2 cellular contexts compared by ENCODE assay signal in the genomic region with DNA sequence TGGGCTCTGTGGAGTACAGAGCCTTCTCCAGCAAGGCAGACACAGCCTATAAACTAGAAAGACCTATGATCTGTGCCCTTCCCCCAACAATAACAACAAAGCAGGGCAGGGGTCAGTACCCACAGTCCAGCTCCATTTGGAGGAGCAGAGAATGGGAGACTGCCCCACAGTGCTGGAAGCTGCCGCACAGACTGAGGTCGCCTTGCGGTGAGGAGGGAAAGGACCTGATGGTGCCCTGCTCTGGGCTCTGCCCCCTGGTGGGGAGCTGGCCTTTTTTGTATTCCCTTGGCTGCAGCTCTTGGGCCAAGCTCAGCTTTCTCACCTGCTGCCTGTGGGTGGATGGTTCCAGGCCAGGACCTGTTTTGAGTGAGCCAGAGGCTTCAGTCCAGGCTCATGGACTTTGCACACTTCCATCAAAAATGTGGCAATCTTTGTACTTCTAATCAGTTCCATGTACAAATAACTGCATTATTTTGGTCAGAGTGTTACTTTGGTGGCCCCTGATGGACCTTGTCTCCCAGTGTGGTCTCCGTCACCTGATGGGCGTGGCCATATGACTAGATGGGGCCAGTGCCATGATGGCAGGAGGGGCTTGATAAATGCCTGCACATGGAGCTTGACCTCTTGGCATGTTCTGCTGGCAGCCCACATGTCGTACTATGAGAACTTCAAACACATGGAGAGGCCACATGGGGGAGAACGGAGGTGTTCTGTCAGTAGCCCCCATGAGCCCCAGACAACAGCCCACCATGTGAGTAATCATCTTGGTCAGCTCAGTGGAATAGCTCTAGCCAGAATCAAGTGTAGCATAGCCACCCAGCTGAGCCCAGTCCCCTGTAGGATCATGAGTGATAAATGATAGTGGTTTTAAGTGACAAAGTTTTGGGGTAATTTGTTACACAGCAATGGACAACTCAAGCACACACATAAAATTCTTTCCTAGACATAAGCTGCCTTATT.
TF ChIP-seq lines count a peak whose summit lies in the region.

No MANE protein-coding gene starts in this region.

TF ChIP-seq in IMR-90, 13 proteins besides CTCF, POLR2A, EP300 and RAD21:
- TF ChIP-seq SMC3 (IDR thresholded peaks at IDR 0.05; ENCODE audit: low read depth, low read length) (peak; percentile 40), FOS (IDR thresholded peaks at IDR 0.05; ENCODE audit: low read depth, low read length) (no peak), CHD1 (IDR thresholded peaks at IDR 0.05; ENCODE audit: low read depth, low read length) (no peak), NFE2L2 (IDR thresholded peaks at IDR 0.05; ENCODE audit: low read depth, low read length) (no peak)

TF ChIP-seq in HepG2, 621 proteins besides CTCF, POLR2A, EP300 and RAD21 (continues in another document):
- TF ChIP-seq U2AF1 (optimal IDR thresholded peaks at IDR 0.05; ENCODE audit: low read depth, low read length) (no peak), ZSCAN9 (CRISPR knock-in tag; IDR thresholded peaks at IDR 0.05; ENCODE audit: borderline replicate concordance) (peak; percentile 62), ZNF577 (CRISPR knock-in tag; IDR thresholded peaks at IDR 0.05; ENCODE audit: borderline replicate concordance, low read depth) (no peak), ZSCAN25 (CRISPR knock-in tag; IDR thresholded peaks at IDR 0.05) (0 out of 2 replicates have a peak, but pooled peaks have one; percentile 43), KMT2B (CRISPR knock-in tag; IDR thresholded peaks at IDR 0.05) (no peak), EED (CRISPR knock-in tag; IDR thresholded peaks at IDR 0.05) (no peak), SOX13 (IDR thresholded peaks at IDR 0.05) (peak; percentile 42; the same call in 1 of the 2 replicates), SOX13 (CRISPR knock-in tag; conservative IDR thresholded peaks at IDR 0.05 in 1 of 2, IDR thresholded peaks at IDR 0.05 in 1 of 2) (peak in 1 of 2 experiments; percentile 73; a peak in 1 of 4 replicates), MTA1 (CRISPR knock-in tag; IDR thresholded peaks at IDR 0.05; ENCODE audit: borderline replicate concordance) (peak; percentile 71; the same call in 1 of the 2 replicates), ZNF207 (IDR thresholded peaks at IDR 0.05; ENCODE audit: borderline replicate concordance) (no peak), RBM39 (IDR thresholded peaks at IDR 0.05; ENCODE audit: low read depth, low read length, poor library complexity, severe bottlenecking) (peak; percentile 78)
- TF ChIP-seq, protein P1, sequence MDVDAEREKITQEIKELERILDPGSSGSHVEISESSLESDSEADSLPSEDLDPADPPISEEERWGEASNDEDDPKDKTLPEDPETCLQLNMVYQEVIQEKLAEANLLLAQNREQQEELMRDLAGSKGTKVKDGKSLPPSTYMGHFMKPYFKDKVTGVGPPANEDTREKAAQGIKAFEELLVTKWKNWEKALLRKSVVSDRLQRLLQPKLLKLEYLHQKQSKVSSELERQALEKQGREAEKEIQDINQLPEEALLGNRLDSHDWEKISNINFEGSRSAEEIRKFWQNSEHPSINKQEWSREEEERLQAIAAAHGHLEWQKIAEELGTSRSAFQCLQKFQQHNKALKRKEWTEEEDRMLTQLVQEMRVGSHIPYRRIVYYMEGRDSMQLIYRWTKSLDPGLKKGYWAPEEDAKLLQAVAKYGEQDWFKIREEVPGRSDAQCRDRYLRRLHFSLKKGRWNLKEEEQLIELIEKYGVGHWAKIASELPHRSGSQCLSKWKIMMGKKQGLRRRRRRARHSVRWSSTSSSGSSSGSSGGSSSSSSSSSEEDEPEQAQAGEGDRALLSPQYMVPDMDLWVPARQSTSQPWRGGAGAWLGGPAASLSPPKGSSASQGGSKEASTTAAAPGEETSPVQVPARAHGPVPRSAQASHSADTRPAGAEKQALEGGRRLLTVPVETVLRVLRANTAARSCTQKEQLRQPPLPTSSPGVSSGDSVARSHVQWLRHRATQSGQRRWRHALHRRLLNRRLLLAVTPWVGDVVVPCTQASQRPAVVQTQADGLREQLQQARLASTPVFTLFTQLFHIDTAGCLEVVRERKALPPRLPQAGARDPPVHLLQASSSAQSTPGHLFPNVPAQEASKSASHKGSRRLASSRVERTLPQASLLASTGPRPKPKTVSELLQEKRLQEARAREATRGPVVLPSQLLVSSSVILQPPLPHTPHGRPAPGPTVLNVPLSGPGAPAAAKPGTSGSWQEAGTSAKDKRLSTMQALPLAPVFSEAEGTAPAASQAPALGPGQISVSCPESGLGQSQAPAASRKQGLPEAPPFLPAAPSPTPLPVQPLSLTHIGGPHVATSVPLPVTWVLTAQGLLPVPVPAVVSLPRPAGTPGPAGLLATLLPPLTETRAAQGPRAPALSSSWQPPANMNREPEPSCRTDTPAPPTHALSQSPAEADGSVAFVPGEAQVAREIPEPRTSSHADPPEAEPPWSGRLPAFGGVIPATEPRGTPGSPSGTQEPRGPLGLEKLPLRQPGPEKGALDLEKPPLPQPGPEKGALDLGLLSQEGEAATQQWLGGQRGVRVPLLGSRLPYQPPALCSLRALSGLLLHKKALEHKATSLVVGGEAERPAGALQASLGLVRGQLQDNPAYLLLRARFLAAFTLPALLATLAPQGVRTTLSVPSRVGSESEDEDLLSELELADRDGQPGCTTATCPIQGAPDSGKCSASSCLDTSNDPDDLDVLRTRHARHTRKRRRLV (CRISPR knock-in tag; IDR thresholded peaks at IDR 0.05) = no peak
- TF ChIP-seq, protein P2, sequence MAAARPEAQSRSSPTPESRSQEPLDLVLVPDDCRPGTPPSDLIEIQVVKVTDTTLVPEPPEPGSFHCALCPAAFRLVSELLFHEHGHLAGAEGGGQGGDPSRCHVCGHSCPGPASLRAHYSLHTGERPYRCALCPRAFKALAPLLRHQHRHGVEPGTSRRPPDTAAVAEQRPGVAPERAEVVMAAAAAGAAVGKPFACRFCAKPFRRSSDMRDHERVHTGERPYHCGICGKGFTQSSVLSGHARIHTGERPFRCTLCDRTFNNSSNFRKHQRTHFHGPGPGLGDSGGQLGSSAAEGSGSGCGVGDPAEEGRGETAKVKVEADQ (CRISPR knock-in tag; IDR thresholded peaks at IDR 0.05; ENCODE audit: borderline replicate concordance) = peak; percentile 65; the same call in 1 of the 2 replicates
- TF ChIP-seq, protein P3, sequence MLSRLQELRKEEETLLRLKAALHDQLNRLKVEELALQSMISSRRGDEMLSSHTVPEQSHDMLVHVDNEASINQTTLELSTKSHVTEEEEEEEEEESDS (CRISPR knock-in tag; IDR thresholded peaks at IDR 0.05; ENCODE audit: borderline replicate concordance) = no peak
- TF ChIP-seq, protein P4, sequence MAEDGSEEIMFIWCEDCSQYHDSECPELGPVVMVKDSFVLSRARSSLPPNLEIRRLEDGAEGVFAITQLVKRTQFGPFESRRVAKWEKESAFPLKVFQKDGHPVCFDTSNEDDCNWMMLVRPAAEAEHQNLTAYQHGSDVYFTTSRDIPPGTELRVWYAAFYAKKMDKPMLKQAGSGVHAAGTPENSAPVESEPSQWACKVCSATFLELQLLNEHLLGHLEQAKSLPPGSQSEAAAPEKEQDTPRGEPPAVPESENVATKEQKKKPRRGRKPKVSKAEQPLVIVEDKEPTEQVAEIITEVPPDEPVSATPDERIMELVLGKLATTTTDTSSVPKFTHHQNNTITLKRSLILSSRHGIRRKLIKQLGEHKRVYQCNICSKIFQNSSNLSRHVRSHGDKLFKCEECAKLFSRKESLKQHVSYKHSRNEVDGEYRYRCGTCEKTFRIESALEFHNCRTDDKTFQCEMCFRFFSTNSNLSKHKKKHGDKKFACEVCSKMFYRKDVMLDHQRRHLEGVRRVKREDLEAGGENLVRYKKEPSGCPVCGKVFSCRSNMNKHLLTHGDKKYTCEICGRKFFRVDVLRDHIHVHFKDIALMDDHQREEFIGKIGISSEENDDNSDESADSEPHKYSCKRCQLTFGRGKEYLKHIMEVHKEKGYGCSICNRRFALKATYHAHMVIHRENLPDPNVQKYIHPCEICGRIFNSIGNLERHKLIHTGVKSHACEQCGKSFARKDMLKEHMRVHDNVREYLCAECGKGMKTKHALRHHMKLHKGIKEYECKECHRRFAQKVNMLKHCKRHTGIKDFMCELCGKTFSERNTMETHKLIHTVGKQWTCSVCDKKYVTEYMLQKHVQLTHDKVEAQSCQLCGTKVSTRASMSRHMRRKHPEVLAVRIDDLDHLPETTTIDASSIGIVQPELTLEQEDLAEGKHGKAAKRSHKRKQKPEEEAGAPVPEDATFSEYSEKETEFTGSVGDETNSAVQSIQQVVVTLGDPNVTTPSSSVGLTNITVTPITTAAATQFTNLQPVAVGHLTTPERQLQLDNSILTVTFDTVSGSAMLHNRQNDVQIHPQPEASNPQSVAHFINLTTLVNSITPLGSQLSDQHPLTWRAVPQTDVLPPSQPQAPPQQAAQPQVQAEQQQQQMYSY (CRISPR knock-in tag; IDR thresholded peaks at IDR 0.05) = no peak
- TF ChIP-seq, protein P5, sequence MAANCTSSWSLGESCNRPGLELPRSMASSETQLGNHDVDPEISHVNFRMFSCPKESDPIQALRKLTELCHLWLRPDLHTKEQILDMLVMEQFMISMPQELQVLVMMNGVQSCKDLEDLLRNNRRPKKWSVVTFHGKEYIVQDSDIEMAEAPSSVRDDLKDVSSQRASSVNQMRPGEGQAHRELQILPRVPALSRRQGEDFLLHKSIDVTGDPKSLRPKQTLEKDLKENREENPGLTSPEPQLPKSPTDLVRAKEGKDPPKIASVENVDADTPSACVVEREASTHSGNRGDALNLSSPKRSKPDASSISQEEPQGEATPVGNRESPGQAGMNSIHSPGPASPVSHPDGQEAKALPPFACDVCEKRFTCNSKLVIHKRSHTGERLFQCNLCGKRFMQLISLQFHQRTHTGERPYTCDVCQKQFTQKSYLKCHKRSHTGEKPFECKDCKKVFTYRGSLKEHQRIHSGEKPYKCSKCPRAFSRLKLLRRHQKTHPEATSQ (CRISPR knock-in tag; IDR thresholded peaks at IDR 0.05; ENCODE audit: borderline replicate concordance) = no peak; the same call in 1 of the 2 replicates
- TF ChIP-seq, protein P6, sequence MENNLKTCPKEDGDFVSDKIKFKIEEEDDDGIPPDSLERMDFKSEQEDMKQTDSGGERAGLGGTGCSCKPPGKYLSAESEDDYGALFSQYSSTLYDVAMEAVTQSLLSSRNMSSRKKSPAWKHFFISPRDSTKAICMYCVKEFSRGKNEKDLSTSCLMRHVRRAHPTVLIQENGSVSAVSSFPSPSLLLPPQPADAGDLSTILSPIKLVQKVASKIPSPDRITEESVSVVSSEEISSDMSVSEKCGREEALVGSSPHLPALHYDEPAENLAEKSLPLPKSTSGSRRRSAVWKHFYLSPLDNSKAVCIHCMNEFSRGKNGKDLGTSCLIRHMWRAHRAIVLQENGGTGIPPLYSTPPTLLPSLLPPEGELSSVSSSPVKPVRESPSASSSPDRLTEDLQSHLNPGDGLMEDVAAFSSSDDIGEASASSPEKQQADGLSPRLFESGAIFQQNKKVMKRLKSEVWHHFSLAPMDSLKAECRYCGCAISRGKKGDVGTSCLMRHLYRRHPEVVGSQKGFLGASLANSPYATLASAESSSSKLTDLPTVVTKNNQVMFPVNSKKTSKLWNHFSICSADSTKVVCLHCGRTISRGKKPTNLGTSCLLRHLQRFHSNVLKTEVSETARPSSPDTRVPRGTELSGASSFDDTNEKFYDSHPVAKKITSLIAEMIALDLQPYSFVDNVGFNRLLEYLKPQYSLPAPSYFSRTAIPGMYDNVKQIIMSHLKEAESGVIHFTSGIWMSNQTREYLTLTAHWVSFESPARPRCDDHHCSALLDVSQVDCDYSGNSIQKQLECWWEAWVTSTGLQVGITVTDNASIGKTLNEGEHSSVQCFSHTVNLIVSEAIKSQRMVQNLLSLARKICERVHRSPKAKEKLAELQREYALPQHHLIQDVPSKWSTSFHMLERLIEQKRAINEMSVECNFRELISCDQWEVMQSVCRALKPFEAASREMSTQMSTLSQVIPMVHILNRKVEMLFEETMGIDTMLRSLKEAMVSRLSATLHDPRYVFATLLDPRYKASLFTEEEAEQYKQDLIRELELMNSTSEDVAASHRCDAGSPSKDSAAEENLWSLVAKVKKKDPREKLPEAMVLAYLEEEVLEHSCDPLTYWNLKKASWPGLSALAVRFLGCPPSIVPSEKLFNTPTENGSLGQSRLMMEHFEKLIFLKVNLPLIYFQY (CRISPR knock-in tag; IDR thresholded peaks at IDR 0.05; ENCODE audit: borderline replicate concordance) = peak; percentile 72
- TF ChIP-seq, protein P7, sequence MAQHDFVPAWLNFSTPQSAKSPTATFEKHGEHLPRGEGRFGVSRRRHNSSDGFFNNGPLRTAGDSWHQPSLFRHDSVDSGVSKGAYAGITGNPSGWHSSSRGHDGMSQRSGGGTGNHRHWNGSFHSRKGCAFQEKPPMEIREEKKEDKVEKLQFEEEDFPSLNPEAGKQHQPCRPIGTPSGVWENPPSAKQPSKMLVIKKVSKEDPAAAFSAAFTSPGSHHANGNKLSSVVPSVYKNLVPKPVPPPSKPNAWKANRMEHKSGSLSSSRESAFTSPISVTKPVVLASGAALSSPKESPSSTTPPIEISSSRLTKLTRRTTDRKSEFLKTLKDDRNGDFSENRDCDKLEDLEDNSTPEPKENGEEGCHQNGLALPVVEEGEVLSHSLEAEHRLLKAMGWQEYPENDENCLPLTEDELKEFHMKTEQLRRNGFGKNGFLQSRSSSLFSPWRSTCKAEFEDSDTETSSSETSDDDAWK (CRISPR knock-in tag; IDR thresholded peaks at IDR 0.05) = no peak
